In genomic region chr17:62792122-62792800, GRCh38 we compare ENCODE assay signal across 9 cellular contexts. TPM values are rescaled to one million over a fixed set of nuclear protein-coding genes. Genes with fewer than 3 reads are reported as not detected.
DNase-seq lines count a peak whose midpoint lies in the region; ATAC-seq, FAIRE-seq and TF ChIP-seq lines count a peak whose summit lies in the region.
"Had no signal": no experiment of that assay in that cellular context is flagged by ENCODE, and none has a peak within 500 bp of the region (broad histone marks: within the 10 kb centered on the region; RNA-seq: fewer than 3 reads in every experiment).

No MANE protein-coding gene starts in this region.

- H3K79me2 ChIP-seq in MM.1S (ENCODE audit: low read length), result no peaks in the 10 kb centered on the region

- H3K4me1 ChIP-seq in pancreas (no peaks in the 10 kb centered on the region), MM.1S (ENCODE audit: low read length) (no peaks in the 10 kb centered on the region)

- CTCF ChIA-PET in GM10248 (lab: Yijun Ruan, JAX), result no interaction called here

- peak; percentile 66 for DNase-seq in GM04504 (ENCODE audit: low read depth)
- peak; percentile 84 for DNase-seq in dedifferentiated amniotic fluid mesenchymal stem cell (ENCODE audit: extremely low spot score)
- peak in 3 of 6 donors; percentile 32 to 63 (median 33) for DNase-seq in pancreas
- no peak for DNase-seq in MM.1S
- DNase-seq in activated T-cell treated with anti-CD3 and anti-CD28 coated beads for 4 hours, result no peak
- no peak for DNase-seq in GM10248 (ENCODE audit: extremely low spot score)
- no peak for DNase-seq in HT-29 (ENCODE audit: low spot score)
- DNase-seq: activated T-cell treated with anti-CD3 and anti-CD28 coated beads, Interleukin-2, amount 50 U/mL, for 72 hours had no signal

- POLR2A ChIA-PET in GM10248 (lab: Yijun Ruan, JAX), result no interaction called here

- H3K9ac ChIP-seq in MM.1S (ENCODE audit: low read length), result no peak overlapping the region

- H3K27ac ChIP-seq in pancreas, result peak overlapping the region in 3 of 4 donors; percentile 13 to 74 (median 71)
- H3K27ac ChIP-seq in MM.1S (ENCODE audit: low read length), result no peak overlapping the region

- H3K9me3 ChIP-seq in pancreas (no peaks in the 10 kb centered on the region), MM.1S (replicated peaks; ENCODE audit: insufficient read depth, low read length) (no peaks in the 10 kb centered on the region)

- H3F3A ChIP-seq in MM.1S (ENCODE audit: insufficient read depth, low read length), result no peaks in the 10 kb centered on the region

- peak; percentile 85 to 93 (median 88) for ATAC-seq in pancreas
- ATAC-seq: activated T-cell treated with anti-CD3 and anti-CD28 coated beads, Interleukin-2, amount 50 U/mL, for 72 hours had no signal

- H3K27me3 ChIP-seq in pancreas (no peaks in the 10 kb centered on the region), MM.1S (replicated peaks; ENCODE audit: insufficient read depth, low read length) (no peaks in the 10 kb centered on the region)

- no peaks in the 10 kb centered on the region for H3K9me2 ChIP-seq in MM.1S (replicated peaks; ENCODE audit: insufficient read depth, low read length)

- H4K20me1 ChIP-seq in MM.1S (ENCODE audit: insufficient read depth, low read length), result no peaks in the 10 kb centered on the region

- no peak overlapping the region for H2AFZ ChIP-seq in MM.1S (ENCODE audit: low read length)

- H3K4me3 ChIP-seq in pancreas (no peak overlapping the region), MM.1S (ENCODE audit: low read length) (no peak overlapping the region)

- H3K36me3 ChIP-seq in pancreas, result no peaks in the 10 kb centered on the region
- H3K36me3 ChIP-seq in MM.1S (replicated peaks; ENCODE audit: insufficient read depth, low read length), result no peaks in the 10 kb centered on the region

- TF ChIP-seq CTCF in pancreas (IDR thresholded peaks at IDR 0.05) (no peak), MM.1S (IDR thresholded peaks at IDR 0.05; ENCODE audit: low read length) (no peak), GM10248 (IDR thresholded peaks at IDR 0.05; ENCODE audit: control extremely low read depth, extremely low read depth, low read depth, missing control alignments) (no peak)

- intact Hi-C loops in pancreas (cut with DNase I), result no loop called here

- WGBS in pancreas, 2 donors, result 54 to 58% methylated on average over 7 of the region's 7 CpGs

- no peak overlapping the region for H3K4me2 ChIP-seq in MM.1S (ENCODE audit: low read depth, low read length)

- FAIRE-seq in pancreas (lab: Jason Lieb, UNC), result no peak

TF ChIP-seq in PFSK-1, 5 proteins besides CTCF, POLR2A, EP300 and RAD21:
- TF ChIP-seq TAF1 (IDR thresholded peaks at IDR 0.05; ENCODE audit: borderline replicate concordance, insufficient read depth, low read length) (no peak), POLR2AphosphoS5 (IDR thresholded peaks at IDR 0.05; ENCODE audit: low read depth, low read length) (no peak), SIN3A (IDR thresholded peaks at IDR 0.05; ENCODE audit: borderline replicate concordance, insufficient read depth, low read length) (no peak), FOXP2 (optimal IDR thresholded peaks at IDR 0.05; ENCODE audit: borderline replicate concordance, extremely low read depth, extremely low read length, insufficient read depth) (peak; percentile 74)

RNA-seq across cellular contexts. Expression of gene MARCHF10, which starts 15.9 kb away (rescaled TPM):
- not detected for polyA plus RNA-seq in PFSK-1 (2012; ENCODE audit: insufficient read length, low read depth)
- under 1 TPM in 3 of 6 donors, not detected in 3; 0.20 to 0.41 (median 0.23) TPM for total RNA-seq in pancreas
- under 1 TPM; 0.42 to 0.77 TPM for polyA plus RNA-seq in pancreas
- not detected in 2 replicates for total RNA-seq in HT-29 (2014; rRNA removed; shearing (Covaris generic))
- total RNA-seq: activated T-cell treated with anti-CD3 and anti-CD28 coated beads, Interleukin-2, amount 50 U/mL, for 72 hours had no signal

Comparison
In these comparisons a context has a peak if more than half of its experiments do, and no peak if none do; other contexts are left out.
1. DNase-seq: peak in GM04504 (single experiment) and dedifferentiated amniotic fluid mesenchymal stem cell (single experiment); none in MM.1S (single experiment), activated T-cell treated with anti-CD3 and anti-CD28 coated beads for 4 hours (single experiment), GM10248 (single experiment) and HT-29 (single experiment).